ENCODE assay signal across 27 cellular contexts in the genomic region with DNA sequence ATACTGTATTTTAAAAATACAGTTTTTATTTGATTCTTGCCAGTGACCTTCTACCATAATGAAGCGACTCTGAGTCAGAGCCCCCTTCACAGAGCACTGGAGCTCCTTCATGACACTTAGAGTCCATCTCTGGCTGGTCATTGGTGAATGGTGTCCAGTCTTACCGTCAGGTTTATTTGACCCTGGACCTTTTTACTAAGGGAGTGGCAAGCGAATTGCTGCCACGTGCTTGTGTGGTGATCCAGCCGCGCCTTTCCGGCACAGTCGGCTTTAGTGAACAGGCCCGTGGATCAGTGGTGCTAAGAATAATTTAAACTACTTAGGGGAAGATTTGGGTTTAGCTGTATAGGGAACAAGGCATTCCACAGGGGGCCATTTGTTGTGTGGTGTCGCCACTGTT. TPM values are rescaled to one million over a fixed set of nuclear protein-coding genes. Genes with fewer than 3 reads are reported as not detected.
DNase-seq lines count a peak whose midpoint lies in the region; ATAC-seq, FAIRE-seq and TF ChIP-seq lines count a peak whose summit lies in the region.
"Had no signal": no experiment of that assay in that cellular context is flagged by ENCODE, and none has a peak within 500 bp of the region (broad histone marks: within the 10 kb centered on the region; RNA-seq: fewer than 3 reads in every experiment).

No MANE protein-coding gene starts in this region.

- H3K4me3 Mint-ChIP-seq in CD4-positive, CD25-positive, alpha-beta regulatory T cell = no peak overlapping the region
- H3K4me3 Mint-ChIP-seq in IgD-negative memory B cell = peak overlapping the region in 1 of 4 donors; percentile 32
- H3K4me3 Mint-ChIP-seq: activated T-cell treated with anti-CD3 and anti-CD28 coated beads, Interleukin-2, amount 50 U/mL, for 72 hours; brain; endodermal cell; stimulated activated naive CD8-positive, alpha-beta T cell treated with anti-CD3 and anti-CD28 coated beads, Interleukin-15, Interleukin-2, amounts not matched to agents 100 ng/mL and 50 ng/mL, for 24 hours had no signal

- peaks cover 70% of the 10 kb centered on the region for H3K36me3 Mint-ChIP-seq in CD4-positive, CD25-positive, alpha-beta regulatory T cell
- peaks cover 3% of the 10 kb centered on the region for H3K36me3 Mint-ChIP-seq in IgD-negative memory B cell

- H3K9me3 ChIP-seq in CD4-positive, CD25-positive, alpha-beta regulatory T cell (ENCODE audit: control insufficient read depth in 2 of 2, low read length in 2 of 2) = no peaks in the 10 kb centered on the region
- no peaks in the 10 kb centered on the region for H3K9me3 ChIP-seq in sigmoid colon
- H3K9me3 ChIP-seq: HAP-1, testis had no signal

- ATAC-seq in CD4-positive, CD25-positive, alpha-beta regulatory T cell (ENCODE audit: low read depth in 2 of 2) = no peak
- ATAC-seq in left lobe of liver (peak; percentile 69), HG02571 (IDR thresholded peaks at IDR 0.05; ENCODE audit: unreplicated experiment) (no peak), GM21723 (IDR thresholded peaks at IDR 0.05; ENCODE audit: unreplicated experiment) (no peak)
- ATAC-seq: activated T-cell treated with anti-CD3 and anti-CD28 coated beads, Interleukin-2, amount 50 U/mL, for 72 hours; esophagus mucosa; left ventricle myocardium superior; Panc1 had no signal

- no peak for DNase-seq in CD4-positive, CD25-positive, alpha-beta regulatory T cell
- DNase-seq in left lobe of liver (ENCODE audit: low spot score) (no peak), sigmoid colon (peak; percentile 40), GM19239 (ENCODE audit: insufficient read length, low spot score) (no peak), NCI-H774 (lab: John Stamatoyannopoulos, UW) (no peak)
- DNase-seq: activated naive CD4-positive, alpha-beta T cell treated with Interleukin-2 at 50 U/mL for 16 hours; activated T-cell treated with anti-CD3 and anti-CD28 coated beads, Interleukin-2, amount 50 U/mL, for 72 hours; dermis blood vessel endothelial cell; endodermal cell; islet precursor cell; left ventricle myocardium superior; NCI-H1417 treated with DMSO at 0.1 percent for 48 hours; NCI-H2081; NCI-H2227 treated with DMSO at 0.1 percent for 48 hours; NCI-H526; Right ventricle myocardium superior; testis had no signal

- TF ChIP-seq EP300 in sigmoid colon (IDR thresholded peaks at IDR 0.05) = no peak

- H3K4me3 ChIP-seq in CD4-positive, CD25-positive, alpha-beta regulatory T cell (ENCODE audit: low read depth, low read length) = no peak overlapping the region
- H3K4me3 ChIP-seq in sigmoid colon = no peak overlapping the region
- H3K4me3 ChIP-seq: HAP-1, testis had no signal

- no peak for TF ChIP-seq POLR2A in sigmoid colon (IDR thresholded peaks at IDR 0.05)

- no peaks in the 10 kb centered on the region for H3K27me3 ChIP-seq in CD4-positive, CD25-positive, alpha-beta regulatory T cell (ENCODE audit: control insufficient read depth, insufficient read depth, low read length)
- no peaks in the 10 kb centered on the region for H3K27me3 ChIP-seq in sigmoid colon
- H3K27me3 ChIP-seq: testis had no signal

- WGBS in sigmoid colon, 2 donors = 33 to 72% methylated on average over 10 of the region's 10 CpGs

- H3K9me3 Mint-ChIP-seq in CD4-positive, CD25-positive, alpha-beta regulatory T cell = no peaks in the 10 kb centered on the region
- H3K9me3 Mint-ChIP-seq in IgD-negative memory B cell = no peaks in the 10 kb centered on the region
- H3K9me3 Mint-ChIP-seq: activated T-cell treated with anti-CD3 and anti-CD28 coated beads, Interleukin-2, amount 50 U/mL, for 72 hours; brain; endodermal cell; stimulated activated naive CD8-positive, alpha-beta T cell treated with anti-CD3 and anti-CD28 coated beads, Interleukin-15, Interleukin-2, amounts not matched to agents 100 ng/mL and 50 ng/mL, for 24 hours had no signal

- TF ChIP-seq CTCF in sigmoid colon (IDR thresholded peaks at IDR 0.05) = no peak

- peaks cover 92% of the 10 kb centered on the region for H3K36me3 ChIP-seq in CD4-positive, CD25-positive, alpha-beta regulatory T cell (ENCODE audit: control insufficient read depth, insufficient read depth, low read length)
- peaks cover 31 to 99% (median 58%) of the 10 kb centered on the region in 4 donors for H3K36me3 ChIP-seq in sigmoid colon

- peak overlapping the region in 2 of 3 donors; percentile 19 to 71 for H3K27ac Mint-ChIP-seq in CD4-positive, CD25-positive, alpha-beta regulatory T cell
- H3K27ac Mint-ChIP-seq in IgD-negative memory B cell = peak overlapping the region in 2 of 3 donors; percentile 26 to 82
- H3K27ac Mint-ChIP-seq: activated T-cell treated with anti-CD3 and anti-CD28 coated beads, Interleukin-2, amount 50 U/mL, for 72 hours; endodermal cell; stimulated activated naive CD8-positive, alpha-beta T cell treated with anti-CD3 and anti-CD28 coated beads, Interleukin-15, Interleukin-2, amounts not matched to agents 100 ng/mL and 50 ng/mL, for 24 hours had no signal

- intact Hi-C loops in sigmoid colon (cut with DNase I) = no loop called here

- no peaks in the 10 kb centered on the region for H3K4me1 ChIP-seq in CD4-positive, CD25-positive, alpha-beta regulatory T cell (ENCODE audit: control insufficient read depth, insufficient read depth, low read length, poor library complexity, severe bottlenecking)
- H3K4me1 ChIP-seq in sigmoid colon = no peaks in the 10 kb centered on the region
- H3K4me1 ChIP-seq: testis had no signal

- peaks cover 0 to 15% (median 7%) of the 10 kb centered on the region in 4 donors for H3K4me1 Mint-ChIP-seq in CD4-positive, CD25-positive, alpha-beta regulatory T cell
- peaks cover 16 to 25% (median 25%) of the 10 kb centered on the region in 3 donors for H3K4me1 Mint-ChIP-seq in IgD-negative memory B cell
- H3K4me1 Mint-ChIP-seq: brain, endodermal cell had no signal

- H3K27ac ChIP-seq in CD4-positive, CD25-positive, alpha-beta regulatory T cell (ENCODE audit: insufficient read depth, low read length, poor library complexity, severe bottlenecking) = no peak overlapping the region
- no peak overlapping the region for H3K27ac ChIP-seq in sigmoid colon
- H3K27ac ChIP-seq: C4-2B, testis had no signal

- H3K27me3 Mint-ChIP-seq in CD4-positive, CD25-positive, alpha-beta regulatory T cell = no peaks in the 10 kb centered on the region
- H3K27me3 Mint-ChIP-seq in IgD-negative memory B cell = no peaks in the 10 kb centered on the region
- H3K27me3 Mint-ChIP-seq: brain; stimulated activated naive CD8-positive, alpha-beta T cell treated with anti-CD3 and anti-CD28 coated beads, Interleukin-15, Interleukin-2, amounts not matched to agents 100 ng/mL and 50 ng/mL, for 24 hours had no signal

- no peak for FAIRE-seq in GM19239 (lab: Jason Lieb, UNC)
- FAIRE-seq: GM18507 had no signal

RNA-seq across cellular contexts. Expression of a gene that starts 48.5 kb away (rescaled TPM):
- 239 TPM for total RNA-seq in CD4-positive, CD25-positive, alpha-beta regulatory T cell
- polyA plus RNA-seq in CD4-positive, CD25-positive, alpha-beta regulatory T cell = 10 to 100 TPM in 1 of 4 donors, 1 to 10 TPM in 3; 8.1 to 10.3 (median 9.5) TPM
- 34.1 TPM for polyA plus RNA-seq in IgD-negative memory B cell
- total RNA-seq in left lobe of liver = 80.7 TPM
- total RNA-seq in sigmoid colon = 10 to 100 TPM; 62.7 to 98.6 (median 78.9) TPM
- polyA plus RNA-seq in sigmoid colon = 10 to 100 TPM; 10.8 to 85.0 (median 13.2) TPM
